In genomic region chr3:58331593-58332152, GRCh38 we compare ENCODE assay signal across 1 cellular context.
TF ChIP-seq lines count a peak whose summit lies in the region.

No MANE protein-coding gene starts in this region.

TF ChIP-seq in K562, 482 proteins besides CTCF, POLR2A, EP300 and RAD21:
- TF ChIP-seq RBM25 (IDR thresholded peaks at IDR 0.05; ENCODE audit: low read depth, low read length, severe bottlenecking) (peak; percentile 74), ZFP36 (IDR thresholded peaks at IDR 0.05; ENCODE audit: low read depth, low read length, partially characterized antibody) (peak; percentile 32), KDM1A (IDR thresholded peaks at IDR 0.05) (peak; percentile 63 to 66), POLR3A (IDR thresholded peaks at IDR 0.05; ENCODE audit: borderline replicate concordance, extremely low read depth, insufficient read depth, insufficient read length) (no peak), GTF2B (IDR thresholded peaks at IDR 0.05; ENCODE audit: extremely low read depth, insufficient read length) (no peak), BCOR (IDR thresholded peaks at IDR 0.05) (peak; percentile 74; the same call in 1 of the 2 replicates)
